8 cellular contexts compared by ENCODE assay signal in genomic region chr3:79497447-79498111, GRCh38.
DNase-seq lines count a peak whose midpoint lies in the region; TF ChIP-seq lines count a peak whose summit lies in the region.

No MANE protein-coding gene starts in this region.

- H4K20me1 ChIP-seq in Loucy (ENCODE audit: insufficient read depth, low read length, poor library complexity, severe bottlenecking): no peaks in the 10 kb centered on the region

- TF ChIP-seq CTCF in Loucy (conservative IDR thresholded peaks at IDR 0.05; ENCODE audit: low read length): peak; percentile 75
- peak; percentile 70 for TF ChIP-seq CTCF in choroid plexus epithelial cell (conservative IDR thresholded peaks at IDR 0.05; ENCODE audit: low read depth, low read length)
- peak in 3 of 4 experiments; percentile 49 to 63 (median 60) for TF ChIP-seq CTCF in prostate gland (IDR thresholded peaks at IDR 0.05)

- no peaks in the 10 kb centered on the region for H3K36me3 ChIP-seq in Loucy (ENCODE audit: insufficient read depth, low read length)
- H3K36me3 ChIP-seq in prostate gland: no peaks in the 10 kb centered on the region

- H3K4me3 ChIP-seq in Loucy (ENCODE audit: low read length, poor library complexity, severe bottlenecking): no peak overlapping the region
- no peak overlapping the region for H3K4me3 ChIP-seq in choroid plexus epithelial cell (ENCODE audit: low read depth, low read length)
- no peak overlapping the region for H3K4me3 ChIP-seq in prostate gland

- H3K27ac ChIP-seq in prostate gland: no peak overlapping the region

- H3K79me2 ChIP-seq in Loucy (ENCODE audit: insufficient read depth, low read length): no peaks in the 10 kb centered on the region

- H3K4me2 ChIP-seq in Loucy (ENCODE audit: low read depth, low read length, poor library complexity, severe bottlenecking): no peak overlapping the region

- H3K9me2 ChIP-seq in Loucy (replicated peaks; ENCODE audit: low read depth, low read length): no peaks in the 10 kb centered on the region

- intact Hi-C loops in prostate gland (cut with DNase I): no loop called here

- H3K27me3 ChIP-seq in Loucy (ENCODE audit: insufficient read depth, low read length, poor library complexity, severe bottlenecking) (no peaks in the 10 kb centered on the region), prostate gland (replicated peaks; ENCODE audit: insufficient read depth) (no peaks in the 10 kb centered on the region)

- H3K9me3 ChIP-seq in Loucy (ENCODE audit: insufficient read depth, low read depth, low read length) (no peaks in the 10 kb centered on the region), prostate gland (no peaks in the 10 kb centered on the region)

- H3K4me1 ChIP-seq in Loucy (ENCODE audit: insufficient read depth, low read length, poor library complexity, severe bottlenecking) (no peaks in the 10 kb centered on the region), prostate gland (replicated peaks) (no peaks in the 10 kb centered on the region)

- no peak for TF ChIP-seq POLR2A in prostate gland (IDR thresholded peaks at IDR 0.05)

- DNase-seq in NCI-H1092 treated with DMSO at 0.1 percent for 48 hours (lab: John Stamatoyannopoulos, UW): peak; percentile 5
- DNase-seq in NCI-H1092 (lab: John Stamatoyannopoulos, UW): no peak
- peak; percentile 58 for DNase-seq in choroid plexus epithelial cell (ENCODE audit: low read depth)
- DNase-seq in prostate gland (ENCODE audit: low spot score): no peak
- no peak for DNase-seq in stimulated activated CD4-positive, alpha-beta T cell treated with anti-CD3 and anti-CD28 coated beads, Interleukin-4, amount 100 ng/mL, for 4 hours
- no peak for DNase-seq in stimulated activated CD4-positive, alpha-beta T cell treated with anti-CD3 and anti-CD28 coated beads, Interleukin-4, amount 100 ng/mL, for 24 hours
- no peak for DNase-seq in activated CD4-positive, alpha-beta T cell treated with anti-CD3 and anti-CD28 coated beads, Interleukin-2, amount 50 U/mL, for 48 hours

- no peak overlapping the region for H2AFZ ChIP-seq in Loucy (ENCODE audit: low read length)

- 31% methylated on average over 7 of the region's 7 CpGs for WGBS in prostate gland

- H3F3A ChIP-seq in Loucy (ENCODE audit: low read depth): no peaks in the 10 kb centered on the region

- no peak overlapping the region for H3K9ac ChIP-seq in Loucy (ENCODE audit: low read depth, low read length, poor library complexity, severe bottlenecking)

Comparison
In these comparisons a context has a peak if more than half of its experiments do, and no peak if none do; other contexts are left out.
1. DNase-seq: peak in NCI-H1092 treated with DMSO at 0.1 percent for 48 hours (single experiment) and choroid plexus epithelial cell (single experiment); none in NCI-H1092 (single experiment), prostate gland (single experiment), stimulated activated CD4-positive, alpha-beta T cell treated with anti-CD3 and anti-CD28 coated beads, Interleukin-4, amount 100 ng/mL, for 4 hours (0 of 2), stimulated activated CD4-positive, alpha-beta T cell treated with anti-CD3 and anti-CD28 coated beads, Interleukin-4, amount 100 ng/mL, for 24 hours (single experiment) and activated CD4-positive, alpha-beta T cell treated with anti-CD3 and anti-CD28 coated beads, Interleukin-2, amount 50 U/mL, for 48 hours (0 of 2).
2. Peak in every context shown above with its lines, with median percentiles within 50 percentile points of each other: CTCF ChIP-seq.